8 cellular contexts compared by ENCODE assay signal in the genomic region with DNA sequence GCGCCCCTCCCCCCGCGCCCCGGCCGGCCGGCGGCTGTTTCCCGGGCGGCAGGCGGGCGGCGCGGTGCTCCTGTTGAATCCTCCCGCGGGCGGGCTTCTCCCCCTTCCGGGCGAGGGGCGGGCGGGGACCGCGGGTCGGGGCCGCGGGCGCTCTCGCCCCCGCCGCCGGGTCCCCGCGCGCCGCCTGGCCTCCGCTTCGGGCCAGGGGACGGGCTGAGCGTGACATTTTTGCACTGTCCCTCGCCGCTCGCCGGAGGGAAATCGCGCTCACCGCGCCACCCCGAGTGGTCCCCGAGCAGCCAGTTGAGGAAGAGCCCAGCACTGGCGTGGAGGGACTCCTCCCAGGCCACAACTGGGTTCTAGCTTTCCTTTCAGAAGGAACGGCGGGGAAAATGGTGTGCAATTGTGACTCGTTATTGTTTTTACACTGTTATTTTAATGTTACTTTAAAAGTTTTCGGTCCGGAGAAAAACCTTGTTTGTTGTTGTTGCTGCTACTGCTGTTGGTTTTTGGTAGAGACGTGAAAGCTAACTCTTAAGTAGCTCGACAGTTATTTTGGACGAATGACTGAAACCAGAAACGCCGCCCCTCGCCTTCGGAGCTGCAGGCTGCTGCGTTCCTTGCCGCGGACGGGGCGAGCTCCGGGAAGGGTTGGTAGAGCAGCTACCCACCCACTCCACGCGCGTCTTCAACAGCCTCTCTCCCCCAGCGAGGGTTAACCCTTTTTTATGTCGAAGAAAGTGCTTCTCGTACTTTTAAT. TPM values are rescaled to one million over a fixed set of nuclear protein-coding genes. Genes with fewer than 3 reads are reported as not detected.
A peak's percentile ranks its signal among the peaks of the same experiment; 100 is the strongest.
DNase-seq lines count a peak whose midpoint lies in the region; ATAC-seq and TF ChIP-seq lines count a peak whose summit lies in the region.

No MANE protein-coding gene starts in this region.

- peak; percentile 24 to 61 (median 41) for DNase-seq in CD4-positive, alpha-beta T cell
- DNase-seq in RWPE1 (ENCODE audit: low spot score) (no peak), germinal center (ENCODE audit: low spot score) (peak; percentile 60), suprapubic skin (ENCODE audit: low spot score in 2 of 2) (peak; percentile 80 to 87)
- DNase-seq in activated gamma-delta T cell treated with anti-CD3 and anti-CD28 coated beads, Interleukin-2, amount 50 U/mL, for 16 hours (ENCODE audit: low read depth): peak; percentile 38

- TF ChIP-seq EP300 in suprapubic skin (IDR thresholded peaks at IDR 0.05): no peak

- no peak for TF ChIP-seq CTCF in CD4-positive, alpha-beta T cell (IDR thresholded peaks at IDR 0.05)
- TF ChIP-seq CTCF in RWPE1 (conservative IDR thresholded peaks at IDR 0.05; ENCODE audit: low read depth): no peak
- TF ChIP-seq CTCF in neutrophil (IDR thresholded peaks at IDR 0.05): no peak
- no peak for TF ChIP-seq CTCF in suprapubic skin (IDR thresholded peaks at IDR 0.05)

- H3K27ac Mint-ChIP-seq in CD4-positive, alpha-beta T cell: peak overlapping the region; percentile 93

- no peaks in the 10 kb centered on the region for H3K9me3 Mint-ChIP-seq in CD4-positive, alpha-beta T cell

- peak; percentile 15 for ATAC-seq in CD4-positive, alpha-beta T cell (ENCODE audit: poor library complexity)
- ATAC-seq in GM19395 (IDR thresholded peaks at IDR 0.05; ENCODE audit: unreplicated experiment): peak; percentile 44
- peak; percentile 23 for ATAC-seq in HG03565 (IDR thresholded peaks at IDR 0.05; ENCODE audit: unreplicated experiment)

- intact Hi-C loops in CD4-positive, alpha-beta T cell (cut with DNase I, micrococcal nuclease): loop anchor here (1.0 to 10.0 kb wide), 7 partner anchors 49 to 1230 kb away; partner anchors contain the start of genes RFC3 (in 2 of the 2), BRCA2 (in 1 of the 2), N4BP2L1 (in 1 of the 2) and N4BP2L2 (in 1 of the 2)

- POLR2A ChIA-PET in CD4-positive, alpha-beta T cell (lab: Charles Lee): interaction anchor here (0.5 to 2.9 kb wide), 12 partner anchors 10 to 956 kb away, joined by 3 to 35 read pairs (median 6); partner anchors contain the start of genes BRCA2, N4BP2L1, N4BP2L2 and ZAR1L
- POLR2A ChIA-PET in RWPE1 (lab: Yijun Ruan, JAX; ENCODE audit: low non-redundant PET): no interaction called here

- WGBS in suprapubic skin: 1% methylated on average over 34 of the region's 73 CpGs

- H3K9me3 ChIP-seq in CD4-positive, alpha-beta T cell (ENCODE audit: control insufficient read depth, low read length): no peaks in the 10 kb centered on the region
- H3K9me3 ChIP-seq in neutrophil (no peaks in the 10 kb centered on the region), suprapubic skin (no peaks in the 10 kb centered on the region)

- H3K36me3 ChIP-seq in neutrophil: no peaks in the 10 kb centered on the region
- no peaks in the 10 kb centered on the region for H3K36me3 ChIP-seq in suprapubic skin

- H3K27me3 Mint-ChIP-seq in CD4-positive, alpha-beta T cell: no peaks in the 10 kb centered on the region

- H3K27ac ChIP-seq in CD4-positive, alpha-beta T cell (ENCODE audit: low read depth, low read length): peak overlapping the region; percentile 55
- H3K27ac ChIP-seq in RWPE1 (peak overlapping the region; percentile 98), neutrophil (peak overlapping the region; percentile 88), suprapubic skin (peak overlapping the region; percentile 97)

- H3K36me3 Mint-ChIP-seq in CD4-positive, alpha-beta T cell (ENCODE audit: low read depth): peaks cover 13% of the 10 kb centered on the region

- H3K4me1 ChIP-seq in neutrophil (ENCODE audit: control insufficient read depth in 1 of 2, insufficient read depth in 1 of 2, low read depth in 1 of 2, low read length in 1 of 2) (peaks cover 22% of the 10 kb centered on the region in 2 experiments), suprapubic skin (peaks cover 32% of the 10 kb centered on the region)

- peaks cover 49% of the 10 kb centered on the region for H3K4me1 Mint-ChIP-seq in CD4-positive, alpha-beta T cell (ENCODE audit: low read depth)

- peak overlapping the region; percentile 72 to 73 for H3K4me3 ChIP-seq in neutrophil (ENCODE audit: low read depth in 1 of 2, low read length in 1 of 2)
- H3K4me3 ChIP-seq in suprapubic skin: peak overlapping the region; percentile 62

- H3K4me3 Mint-ChIP-seq in CD4-positive, alpha-beta T cell: peak overlapping the region; percentile 97

- CTCF ChIA-PET in CD4-positive, alpha-beta T cell (lab: Charles Lee): interaction anchor here (0.8 to 6.9 kb wide), 5 partner anchors 49 to 81 kb away, joined by 4 to 111 read pairs (median 41); partner anchors contain the start of gene N4BP2L2
- CTCF ChIA-PET in RWPE1 (lab: Yijun Ruan, JAX): interaction anchor here (0.6 to 1.3 kb wide), 8 partner anchors 52 to 328 kb away, joined by 3 to 5 read pairs (median 3); no protein-coding TSS in a partner anchor

- no peaks in the 10 kb centered on the region for H3K27me3 ChIP-seq in CD4-positive, alpha-beta T cell (ENCODE audit: control insufficient read depth, insufficient read depth, low read length)
- peaks cover 6% of the 10 kb centered on the region for H3K27me3 ChIP-seq in neutrophil
- H3K27me3 ChIP-seq in suprapubic skin: no peaks in the 10 kb centered on the region

- TF ChIP-seq POLR2A in suprapubic skin (IDR thresholded peaks at IDR 0.05): no peak

RNA-seq across cellular contexts. Expression of gene PDS5B, which starts 0.9 kb away (rescaled TPM):
- total RNA-seq in CD4-positive, alpha-beta T cell: 10 to 100 TPM; 39.8 to 40.6 TPM
- total RNA-seq in suprapubic skin: 10 to 100 TPM; 17.8 to 48.2 (median 28.5) TPM

RNA-seq across cellular contexts. Expression of gene N4BP2L2, which starts 48.6 kb away (rescaled TPM):
- 100 to 1,000 TPM; 171 TPM for total RNA-seq in CD4-positive, alpha-beta T cell
- 100 to 1,000 TPM in 3 of 4 donors, 10 to 100 TPM in 1; 79.8 to 722 (median 131) TPM for total RNA-seq in suprapubic skin
